In genomic region chr7:135188298-135188984, GRCh38 we compare ENCODE assay signal across 15 cellular contexts. TPM values are rescaled to one million over a fixed set of nuclear protein-coding genes. Genes with fewer than 3 reads are reported as not detected.
DNase-seq lines count a peak whose midpoint lies in the region; ATAC-seq, FAIRE-seq and TF ChIP-seq lines count a peak whose summit lies in the region.
"Had no signal": no experiment of that assay in that cellular context is flagged by ENCODE, and none has a peak within 500 bp of the region (broad histone marks: within the 10 kb centered on the region; RNA-seq: fewer than 3 reads in every experiment).

No MANE protein-coding gene starts in this region.

- FAIRE-seq in HTR-8/SVneo (lab: Jason Lieb, UNC): no peak

- POLR2A ChIA-PET in activated CD4-positive, alpha-beta memory T cell treated with anti-CD3 and anti-CD28 coated beads, Interleukin-2, amount 10 ng/mL, durations not matched to agents 7 days and 5 days (lab: Charles Lee): interaction anchor here (1.0 to 1.2 kb wide), 2 partner anchors 12 to 18 kb away, joined by 3 to 4 read pairs; partner anchors contain the start of gene CYREN

- H3K27me3 ChIP-seq in foreskin keratinocyte (no peaks in the 10 kb centered on the region), gastroesophageal sphincter (no peaks in the 10 kb centered on the region)
- H3K27me3 ChIP-seq: Peyer's patch had no signal

- no peak overlapping the region for H3K27ac Mint-ChIP-seq in activated CD4-positive, alpha-beta memory T cell treated with anti-CD3 and anti-CD28 coated beads, Interleukin-2, amount 10 ng/mL, durations not matched to agents 7 days and 5 days
- H3K27ac Mint-ChIP-seq: activated T-cell treated with anti-CD3 and anti-CD28 coated beads, Interleukin-2, amount 50 U/mL, for 72 hours had no signal

- no peaks in the 10 kb centered on the region for H3K27me3 Mint-ChIP-seq in activated CD4-positive, alpha-beta memory T cell treated with anti-CD3 and anti-CD28 coated beads, Interleukin-2, amount 10 ng/mL, durations not matched to agents 7 days and 5 days
- H3K27me3 Mint-ChIP-seq in activated T-cell treated with anti-CD3 and anti-CD28 coated beads, Interleukin-2, amount 50 U/mL, for 4 hours (ENCODE audit: low read depth): no peaks in the 10 kb centered on the region

- H3K4me1 ChIP-seq in foreskin keratinocyte (peaks cover 30% of the 10 kb centered on the region), gastroesophageal sphincter (peaks cover 0 to 21% (median 3%) of the 10 kb centered on the region in 3 donors)
- H3K4me1 ChIP-seq: Peyer's patch had no signal

- ATAC-seq in HG03095 (IDR thresholded peaks at IDR 0.05; ENCODE audit: unreplicated experiment): peak; percentile 54
- peak; percentile 85 for ATAC-seq in foreskin keratinocyte
- no peak for ATAC-seq in gastroesophageal sphincter
- no peak for ATAC-seq in activated T-cell treated with anti-CD3 and anti-CD28 coated beads, Interleukin-2, amount 50 U/mL, for 4 hours
- ATAC-seq: activated T-cell treated with anti-CD3 and anti-CD28 coated beads, Interleukin-2, amount 50 U/mL, for 72 hours had no signal

- H3K36me3 ChIP-seq in gastroesophageal sphincter: peaks cover 0 to 96% of the 10 kb centered on the region in 2 donors

- peaks cover 0 to 3% (median 0%) of the 10 kb centered on the region in 3 donors for H3K9me3 ChIP-seq in gastroesophageal sphincter
- H3K9me3 ChIP-seq: Peyer's patch had no signal

- DNase-seq in GM13977 (ENCODE audit: low spot score) (peak; percentile 59), GM20000 (ENCODE audit: low spot score) (peak; percentile 62), foreskin keratinocyte (peak; percentile 73 to 92), HTR-8/SVneo (ENCODE audit: insufficient read length, low spot score) (no peak)
- DNase-seq in activated CD4-positive, alpha-beta memory T cell treated with anti-CD3 and anti-CD28 coated beads, Interleukin-2, amount 10 ng/mL, durations not matched to agents 7 days and 5 days: no peak
- no peak for DNase-seq in activated T-cell treated with anti-CD3 and anti-CD28 coated beads, Interleukin-2, amount 50 U/mL, for 4 hours
- DNase-seq: activated T-cell treated with anti-CD3 and anti-CD28 coated beads, Interleukin-2, amount 50 U/mL, for 72 hours; KG1; NCI-H2107; Peyer's patch; stimulated activated CD4-positive, alpha-beta T cell treated with anti-CD3 and anti-CD28 coated beads, Interleukin-4, amount 100 ng/mL, for 1 hour had no signal

- 100% methylated on average over 3 of the region's 12 CpGs; no CpG with 5 or more reads in 1 of the 2 donors for WGBS in gastroesophageal sphincter (ENCODE audit: low coverage in 1 of 2), 2 donors

- H3K9me3 Mint-ChIP-seq in activated CD4-positive, alpha-beta memory T cell treated with anti-CD3 and anti-CD28 coated beads, Interleukin-2, amount 10 ng/mL, durations not matched to agents 7 days and 5 days: peaks cover 5% of the 10 kb centered on the region
- H3K9me3 Mint-ChIP-seq in activated T-cell treated with anti-CD3 and anti-CD28 coated beads, Interleukin-2, amount 50 U/mL, for 4 hours: peaks cover 8% of the 10 kb centered on the region
- H3K9me3 Mint-ChIP-seq: activated T-cell treated with anti-CD3 and anti-CD28 coated beads, Interleukin-2, amount 50 U/mL, for 72 hours had no signal

- CTCF ChIA-PET in activated CD4-positive, alpha-beta memory T cell treated with anti-CD3 and anti-CD28 coated beads, Interleukin-2, amount 10 ng/mL, durations not matched to agents 7 days and 5 days (lab: Charles Lee): no interaction called here

- TF ChIP-seq EP300 in gastroesophageal sphincter (IDR thresholded peaks at IDR 0.05): no peak

- TF ChIP-seq POLR2A in gastroesophageal sphincter (IDR thresholded peaks at IDR 0.05): no peak

- H3K4me3 Mint-ChIP-seq in activated CD4-positive, alpha-beta memory T cell treated with anti-CD3 and anti-CD28 coated beads, Interleukin-2, amount 10 ng/mL, durations not matched to agents 7 days and 5 days: no peak overlapping the region
- H3K4me3 Mint-ChIP-seq in activated T-cell treated with anti-CD3 and anti-CD28 coated beads, Interleukin-2, amount 50 U/mL, for 4 hours: no peak overlapping the region
- H3K4me3 Mint-ChIP-seq: activated T-cell treated with anti-CD3 and anti-CD28 coated beads, Interleukin-2, amount 50 U/mL, for 72 hours had no signal

- no peak overlapping the region for H3K4me3 ChIP-seq in gastroesophageal sphincter
- H3K4me3 ChIP-seq: Peyer's patch had no signal

- H3K4me1 Mint-ChIP-seq in activated CD4-positive, alpha-beta memory T cell treated with anti-CD3 and anti-CD28 coated beads, Interleukin-2, amount 10 ng/mL, durations not matched to agents 7 days and 5 days: peaks cover 2% of the 10 kb centered on the region
- H3K4me1 Mint-ChIP-seq in activated T-cell treated with anti-CD3 and anti-CD28 coated beads, Interleukin-2, amount 50 U/mL, for 4 hours (ENCODE audit: low read depth): no peaks in the 10 kb centered on the region

- H3K27ac ChIP-seq in foreskin keratinocyte (peak overlapping the region; percentile 29), gastroesophageal sphincter (no peak overlapping the region)
- H3K27ac ChIP-seq: Peyer's patch had no signal

- TF ChIP-seq CTCF in GM13977 (IDR thresholded peaks at IDR 0.05; ENCODE audit: extremely low read depth, insufficient read depth, missing control alignments): no peak
- TF ChIP-seq CTCF in GM20000 (IDR thresholded peaks at IDR 0.05; ENCODE audit: extremely low read depth, missing control alignments): no peak
- TF ChIP-seq CTCF in foreskin keratinocyte (conservative IDR thresholded peaks at IDR 0.05): peak; percentile 17
- no peak for TF ChIP-seq CTCF in gastroesophageal sphincter (IDR thresholded peaks at IDR 0.05)

- H3K36me3 Mint-ChIP-seq in activated CD4-positive, alpha-beta memory T cell treated with anti-CD3 and anti-CD28 coated beads, Interleukin-2, amount 10 ng/mL, durations not matched to agents 7 days and 5 days (ENCODE audit: low read depth): peaks cover 55% of the 10 kb centered on the region
- H3K36me3 Mint-ChIP-seq in activated T-cell treated with anti-CD3 and anti-CD28 coated beads, Interleukin-2, amount 50 U/mL, for 4 hours (ENCODE audit: insufficient read depth): peaks cover 66% of the 10 kb centered on the region

- in situ Hi-C loops in GM13977 (cut with MboI; ENCODE audit: low pct_unique_long_range_greater_than_20kb, low sequenced_read_pairs, unreplicated experiment): no loop called here

RNA-seq across cellular contexts. Expression of gene CYREN, which starts 17.9 kb away (rescaled TPM):
- total RNA-seq in foreskin keratinocyte: 59.5 and 67.1 TPM in 2 replicates
- 46.6 and 53.0 TPM in 2 replicates for polyA plus RNA-seq in foreskin keratinocyte
- total RNA-seq in gastroesophageal sphincter: 10 to 100 TPM; 37.0 to 60.3 (median 49.7) TPM
- 10 to 100 TPM; 32.0 to 32.1 TPM for total RNA-seq in activated CD4-positive, alpha-beta memory T cell treated with anti-CD3 and anti-CD28 coated beads, Interleukin-2, amount 10 ng/mL, durations not matched to agents 7 days and 5 days
- total RNA-seq in activated T-cell treated with anti-CD3 and anti-CD28 coated beads, Interleukin-2, amount 50 U/mL, for 4 hours: 10 to 100 TPM; 58.7 to 59.4 (median 59.3) TPM

RNA-seq across cellular contexts. Expression of gene WDR91, which starts 22.9 kb away (rescaled TPM):
- total RNA-seq in foreskin keratinocyte (17.8 and 21.7 TPM in 2 replicates), gastroesophageal sphincter (10 to 100 TPM; 18.7 to 37.1 (median 30.0) TPM)
- 11.6 and 12.6 TPM in 2 replicates for polyA plus RNA-seq in foreskin keratinocyte
- 10 to 100 TPM; 10.7 to 11.6 TPM for total RNA-seq in activated CD4-positive, alpha-beta memory T cell treated with anti-CD3 and anti-CD28 coated beads, Interleukin-2, amount 10 ng/mL, durations not matched to agents 7 days and 5 days
- 10 to 100 TPM; 17.9 to 20.1 (median 19.7) TPM for total RNA-seq in activated T-cell treated with anti-CD3 and anti-CD28 coated beads, Interleukin-2, amount 50 U/mL, for 4 hours

RNA-seq across cellular contexts. Expression of gene TMEM140, which starts 40.6 kb away (rescaled TPM):
- 0.07 TPM in 1 of 2 replicates, not detected in the other for total RNA-seq in foreskin keratinocyte
- polyA plus RNA-seq in foreskin keratinocyte: 0.04 TPM in 1 of 2 replicates, not detected in the other
- total RNA-seq in gastroesophageal sphincter: 10 to 100 TPM in 3 of 4 donors, 1 to 10 TPM in 1; 9.3 to 21.8 (median 16.0) TPM
- total RNA-seq in activated CD4-positive, alpha-beta memory T cell treated with anti-CD3 and anti-CD28 coated beads, Interleukin-2, amount 10 ng/mL, durations not matched to agents 7 days and 5 days: 10 to 100 TPM; 36.5 to 37.1 TPM
- total RNA-seq in activated T-cell treated with anti-CD3 and anti-CD28 coated beads, Interleukin-2, amount 50 U/mL, for 4 hours: 1 to 10 TPM; 4.2 to 6.6 (median 6.4) TPM

RNA-seq across cellular contexts. Expression of gene STRA8, which starts 45.2 kb away (rescaled TPM):
- total RNA-seq in foreskin keratinocyte (not detected in 2 replicates), gastroesophageal sphincter (not detected)
- polyA plus RNA-seq in foreskin keratinocyte: not detected in 2 replicates
- total RNA-seq in activated CD4-positive, alpha-beta memory T cell treated with anti-CD3 and anti-CD28 coated beads, Interleukin-2, amount 10 ng/mL, durations not matched to agents 7 days and 5 days: not detected
- total RNA-seq in activated T-cell treated with anti-CD3 and anti-CD28 coated beads, Interleukin-2, amount 50 U/mL, for 4 hours: not detected
- total RNA-seq: activated T-cell treated with anti-CD3 and anti-CD28 coated beads, Interleukin-2, amount 50 U/mL, for 72 hours; fibroblast of lung; kidney epithelial cell; Peyer's patch had no signal
- polyA plus RNA-seq: fibroblast of lung had no signal

Comparison
In these comparisons a context has a peak if more than half of its experiments do, and no peak if none do; other contexts are left out.
1. DNase-seq: peak in GM13977 (single experiment), GM20000 (single experiment) and foreskin keratinocyte (2 of 2); none in activated CD4-positive, alpha-beta memory T cell treated with anti-CD3 and anti-CD28 coated beads, Interleukin-2, amount 10 ng/mL, durations not matched to agents 7 days and 5 days (single experiment), HTR-8/SVneo (single experiment) and activated T-cell treated with anti-CD3 and anti-CD28 coated beads, Interleukin-2, amount 50 U/mL, for 4 hours (single experiment).
2. ATAC-seq: peak in HG03095 (single experiment) and foreskin keratinocyte (single experiment); none in gastroesophageal sphincter (single experiment) and activated T-cell treated with anti-CD3 and anti-CD28 coated beads, Interleukin-2, amount 50 U/mL, for 4 hours (0 of 2).